In genomic region chr6:25882066-25882496, GRCh38 we compare ENCODE assay signal across 9 cellular contexts. TPM values are rescaled to one million over a fixed set of nuclear protein-coding genes. Genes with fewer than 3 reads are reported as not detected.
DNase-seq lines count a peak whose midpoint lies in the region; ATAC-seq and TF ChIP-seq lines count a peak whose summit lies in the region.
"Had no signal": no experiment of that assay in that cellular context is flagged by ENCODE, and none has a peak within 500 bp of the region (broad histone marks: within the 10 kb centered on the region; RNA-seq: fewer than 3 reads in every experiment).

No MANE protein-coding gene starts in this region.

- peak overlapping the region; percentile 58 for H3K4me3 Mint-ChIP-seq in activated naive CD8-positive, alpha-beta T cell treated with anti-CD3 and anti-CD28 coated beads, Interleukin-2, amount 50 U/mL, for 24 hours

- H3K9me3 ChIP-seq in A673 (ENCODE audit: low read depth, low read length, poor library complexity, severe bottlenecking) = no peaks in the 10 kb centered on the region

- DNase-seq in A673 (ENCODE audit: low spot score) = peak; percentile 3
- DNase-seq in T follicular helper cell (ENCODE audit: low read depth) = peak; percentile 7
- DNase-seq in activated naive CD8-positive, alpha-beta T cell treated with anti-CD3 and anti-CD28 coated beads, Interleukin-2, amount 50 U/mL, for 24 hours = peak; percentile 16
- peak; percentile 86 for DNase-seq in mesenteric fat pad (ENCODE audit: low spot score)
- no peak for DNase-seq in cerebellar nuclear complex (lab: John Stamatoyannopoulos, UW)
- no peak for DNase-seq in NCI-H748 (lab: John Stamatoyannopoulos, UW; ENCODE audit: unreplicated experiment)
- no peak for DNase-seq in NCI-H1436 (lab: John Stamatoyannopoulos, UW)
- no peak for DNase-seq in SK-N-DZ (ENCODE audit: low spot score)

- peaks cover 3% of the 10 kb centered on the region for H3K4me1 ChIP-seq in A673 (ENCODE audit: insufficient read depth, low read length, poor library complexity, severe bottlenecking)

- H3K4me1 Mint-ChIP-seq in activated naive CD8-positive, alpha-beta T cell treated with anti-CD3 and anti-CD28 coated beads, Interleukin-2, amount 50 U/mL, for 24 hours = no peaks in the 10 kb centered on the region

- no peaks in the 10 kb centered on the region for H3K9me3 Mint-ChIP-seq in activated naive CD8-positive, alpha-beta T cell treated with anti-CD3 and anti-CD28 coated beads, Interleukin-2, amount 50 U/mL, for 24 hours

- H3K27ac Mint-ChIP-seq in activated naive CD8-positive, alpha-beta T cell treated with anti-CD3 and anti-CD28 coated beads, Interleukin-2, amount 50 U/mL, for 24 hours = no peak overlapping the region

- H3K27me3 ChIP-seq in A673 (replicated peaks; ENCODE audit: insufficient read depth, low read depth, low read length, poor library complexity) = no peaks in the 10 kb centered on the region

- peak; percentile 57 for ATAC-seq in activated naive CD8-positive, alpha-beta T cell treated with anti-CD3 and anti-CD28 coated beads, Interleukin-2, amount 50 U/mL, for 24 hours

- H3K36me3 ChIP-seq in A673 (ENCODE audit: insufficient read depth, low read length, poor library complexity, severe bottlenecking) = no peaks in the 10 kb centered on the region

- POLR2A ChIA-PET in A673 (lab: Charles Lee; ENCODE audit: low non-redundant PET) = no interaction called here

- no peak overlapping the region for H3K27ac ChIP-seq in A673 (ENCODE audit: low read depth, low read length, poor library complexity, severe bottlenecking)

- TF ChIP-seq CTCF in A673 (conservative IDR thresholded peaks at IDR 0.05; ENCODE audit: low read depth, low read length) = no peak

- intact Hi-C loops in A673 (cut with micrococcal nuclease; ENCODE audit: unreplicated experiment) = no loop called here

- CTCF ChIA-PET in A673 (lab: Charles Lee) = no interaction called here

- H3K27me3 Mint-ChIP-seq in activated naive CD8-positive, alpha-beta T cell treated with anti-CD3 and anti-CD28 coated beads, Interleukin-2, amount 50 U/mL, for 24 hours = peaks cover 4% of the 10 kb centered on the region

- H3K36me3 Mint-ChIP-seq in activated naive CD8-positive, alpha-beta T cell treated with anti-CD3 and anti-CD28 coated beads, Interleukin-2, amount 50 U/mL, for 24 hours (ENCODE audit: low read depth) = no peaks in the 10 kb centered on the region

- BruUV-seq in A673 (replicated peaks; lab: Mats Ljungman, UMichigan) = no TSS peak

- H3K4me3 ChIP-seq in A673 (ENCODE audit: low read depth, low read length, poor library complexity, severe bottlenecking) = no peak overlapping the region

RNA-seq across cellular contexts. Expression of gene SLC17A3, which starts 8.0 kb away (rescaled TPM):
- total RNA-seq in A673 (2021) = not detected in 2 replicates
- not detected for total RNA-seq in mesenteric fat pad
- not detected in 2 replicates for polyA plus RNA-seq in SK-N-DZ (2014; cell fraction: cytosol; rRNA removed)
- polyA plus RNA-seq in SK-N-DZ (2014; cell fraction: nucleus; rRNA removed) = 0.45 TPM in 1 of 2 replicates, not detected in the other

RNA-seq across cellular contexts. Expression of gene SLC17A2, which starts 48.4 kb away (rescaled TPM):
- total RNA-seq in A673 (2021) = not detected in 2 replicates
- total RNA-seq in mesenteric fat pad = not detected
- polyA plus RNA-seq in SK-N-DZ (2014; cell fraction: cytosol; rRNA removed) = not detected in 2 replicates
- polyA plus RNA-seq in SK-N-DZ (2014; cell fraction: nucleus; rRNA removed) = not detected in 2 replicates
- total RNA-seq: T-helper 2 cell treated with Interferon-gamma antibody and Interleukin-4, amounts not matched to agents 100 ng/mL and 5 ng/mL, for 36 hours had no signal

RNA-seq across cellular contexts. Expression of gene SLC17A1, which starts 50.2 kb away (rescaled TPM):
- total RNA-seq in A673 (2021) = not detected in 2 replicates
- total RNA-seq in mesenteric fat pad = not detected
- not detected in 2 replicates for polyA plus RNA-seq in SK-N-DZ (2014; cell fraction: cytosol; rRNA removed)
- polyA plus RNA-seq in SK-N-DZ (2014; cell fraction: nucleus; rRNA removed) = not detected in 2 replicates
- total RNA-seq: T-helper 2 cell treated with Interferon-gamma antibody and Interleukin-4, amounts not matched to agents 100 ng/mL and 5 ng/mL, for 36 hours had no signal

Comparison
In these comparisons a context has a peak if more than half of its experiments do, and no peak if none do; other contexts are left out.
1. DNase-seq: peak in A673 (single experiment), T follicular helper cell (single experiment), activated naive CD8-positive, alpha-beta T cell treated with anti-CD3 and anti-CD28 coated beads, Interleukin-2, amount 50 U/mL, for 24 hours (single experiment) and mesenteric fat pad (single experiment); none in cerebellar nuclear complex (0 of 2), NCI-H748 (single experiment), NCI-H1436 (single experiment) and SK-N-DZ (single experiment).